20 cellular contexts compared by ENCODE assay signal in genomic region chr1:201653883-201654282, GRCh38.
DNase-seq lines count a peak whose midpoint lies in the region; ATAC-seq and TF ChIP-seq lines count a peak whose summit lies in the region.
"Had no signal": no experiment of that assay in that cellular context is flagged by ENCODE, and none has a peak within 500 bp of the region (broad histone marks: within the 10 kb centered on the region; RNA-seq: fewer than 3 reads in every experiment).

No MANE protein-coding gene starts in this region.

- no peak overlapping the region for H2BK5ac ChIP-seq in IMR-90 (ENCODE audit: low read depth, low read length, poor library complexity, severe bottlenecking)

- no peak for TF ChIP-seq CTCF in IMR-90 (conservative IDR thresholded peaks at IDR 0.05; ENCODE audit: low read depth, low read length)
- TF ChIP-seq CTCF in fibroblast of the aortic adventitia (IDR thresholded peaks at IDR 0.05; ENCODE audit: insufficient read depth, low read length), result no peak
- no peak for TF ChIP-seq CTCF in chondrocyte (IDR thresholded peaks at IDR 0.05)

- H3K23ac ChIP-seq in IMR-90 (ENCODE audit: low read depth, low read length), result peak overlapping the region; percentile 84

- no peak overlapping the region for H4K91ac ChIP-seq in IMR-90 (ENCODE audit: insufficient read depth, low read depth, low read length)

- no peak overlapping the region for H3K4me3 ChIP-seq in IMR-90 (ENCODE audit: insufficient read depth, low read depth, low read length)
- peak overlapping the region; percentile 6 for H3K4me3 ChIP-seq in fibroblast of the aortic adventitia (ENCODE audit: low read depth, low read length)

- CTCF ChIA-PET in IMR-90 (lab: Yijun Ruan, JAX), result no interaction called here

- no peak overlapping the region for H2BK120ac ChIP-seq in IMR-90 (ENCODE audit: low read depth, low read length)

- intact Hi-C loops in IMR-90 (cut with micrococcal nuclease), result no loop called here

- no peak overlapping the region for H2AFZ ChIP-seq in IMR-90 (replicated peaks; ENCODE audit: low read length, poor library complexity)

- peaks cover 26 to 95% of the 10 kb centered on the region in 2 experiments for H3K79me1 ChIP-seq in IMR-90 (ENCODE audit: low read depth in 1 of 2, low read length in 2 of 2)

- H4K8ac ChIP-seq in IMR-90 (ENCODE audit: low read depth in 2 of 2, low read length in 2 of 2), result peak overlapping the region in 1 of 2 experiments; percentile 12; a peak in 1 of 4 replicates

- WGBS in IMR-90 (ENCODE audit: extremely low coverage in 2 of 2, insufficient read length in 1 of 2), 2 experiments, result no CpG with 5 or more reads among the region's 2 CpGs

- no peak overlapping the region for H3K4me3 Mint-ChIP-seq in chondrocyte (ENCODE audit: unreplicated experiment)
- H3K4me3 Mint-ChIP-seq: CD4-positive, CD25-positive, alpha-beta regulatory T cell had no signal

- ATAC-seq in IMR-90 (ENCODE audit: low read depth), result no peak
- ATAC-seq: HCT116, Panc1 had no signal

- H3K27ac Mint-ChIP-seq in chondrocyte (ENCODE audit: unreplicated experiment), result no peak overlapping the region
- H3K27ac Mint-ChIP-seq: CD4-positive, CD25-positive, alpha-beta regulatory T cell had no signal

- no peak overlapping the region for H3K9ac ChIP-seq in IMR-90 (ENCODE audit: low read depth, low read length)

- peak overlapping the region; percentile 85 for H2AK5ac ChIP-seq in IMR-90 (ENCODE audit: low read depth, low read length)

- H2BK20ac ChIP-seq in IMR-90 (ENCODE audit: low read depth, low read length), result no peak overlapping the region

- no peak overlapping the region for H2AK9ac ChIP-seq in IMR-90 (replicated peaks; ENCODE audit: low read depth, low read length, poor library complexity)

- H3K4me1 Mint-ChIP-seq in chondrocyte (ENCODE audit: low read depth), result peaks cover 80% of the 10 kb centered on the region

- H3K4me1 ChIP-seq in IMR-90 (ENCODE audit: control insufficient read depth, insufficient read depth, low read length), result peaks cover 37% of the 10 kb centered on the region

- POLR2A ChIA-PET in IMR-90 (lab: Charles Lee; ENCODE audit: unreplicated experiment), result no interaction called here

- H3K9me3 Mint-ChIP-seq in chondrocyte (ENCODE audit: low read depth), result no peaks in the 10 kb centered on the region

- H3K36me3 ChIP-seq in IMR-90 (ENCODE audit: control insufficient read depth, insufficient read depth, low read length), result peaks cover 7% of the 10 kb centered on the region

- peaks cover 58% of the 10 kb centered on the region for H3K9me1 ChIP-seq in IMR-90 (ENCODE audit: insufficient read depth, low read length)

- H3K36me3 Mint-ChIP-seq in chondrocyte (ENCODE audit: low read depth), result peaks cover 6% of the 10 kb centered on the region
- H3K36me3 Mint-ChIP-seq: CD4-positive, CD25-positive, alpha-beta regulatory T cell had no signal

- BruUV-seq in IMR-90 (replicated peaks; lab: Mats Ljungman, UMichigan), result no TSS peak

- dilution Hi-C loops in IMR-90 (cut with HindIII; ENCODE audit: low sequenced_read_pairs, unreplicated experiment), result no loop called here

- H3K18ac ChIP-seq in IMR-90 (ENCODE audit: low read depth, low read length), result no peak overlapping the region

- H3K4me2 ChIP-seq in IMR-90 (ENCODE audit: low read depth, low read length), result no peak overlapping the region

- no peaks in the 10 kb centered on the region for H3K27me3 Mint-ChIP-seq in chondrocyte (ENCODE audit: low read depth)

- H3K27me3 ChIP-seq in IMR-90 (ENCODE audit: control insufficient read depth, insufficient read depth, low read length), result no peaks in the 10 kb centered on the region

- no peak for TF ChIP-seq RAD21 in IMR-90 (IDR thresholded peaks at IDR 0.05; ENCODE audit: low read length)

- TF ChIP-seq POLR2A in IMR-90 (IDR thresholded peaks at IDR 0.05; ENCODE audit: low read depth, low read length), result no peak

- no peak overlapping the region for H3K27ac ChIP-seq in IMR-90 (ENCODE audit: insufficient read depth, low read length)

- in situ Hi-C loops in IMR-90 (cut with MboI; ENCODE audit: low sequenced_read_pairs), result no loop called here

- no peaks in the 10 kb centered on the region for H3K9me3 ChIP-seq in IMR-90 (ENCODE audit: control insufficient read depth, insufficient read depth, low read length)
- H3K9me3 ChIP-seq: Caco-2 had no signal

- H4K20me1 ChIP-seq in IMR-90 (ENCODE audit: insufficient read depth, low read length), result peaks cover 99% of the 10 kb centered on the region

- H3K56ac ChIP-seq in IMR-90 (ENCODE audit: extremely low read depth, insufficient read depth, low read length), result no peak overlapping the region

- H4K5ac ChIP-seq in IMR-90 (ENCODE audit: low read depth, low read length), result no peak overlapping the region

- DNase-seq in Daoy (ENCODE audit: low read depth), result peak; percentile 17
- DNase-seq in IMR-90, result no peak
- no peak for DNase-seq in fibroblast of the aortic adventitia (ENCODE audit: low read depth)
- DNase-seq in renal cortical epithelial cell (ENCODE audit: low read depth), result peak; percentile 57
- DNase-seq in middle frontal gyrus (ENCODE audit: extremely low spot score, low spot score), result no peak
- DNase-seq in activated CD4-positive, alpha-beta T cell treated with anti-CD3 and anti-CD28 coated beads, Interleukin-2, amount 50 U/mL, for 4 hours, result no peak
- no peak for DNase-seq in SIG-M5 (lab: John Stamatoyannopoulos, UW)
- DNase-seq in chondrocyte (ENCODE audit: low spot score), result no peak
- DNase-seq: ACHN; AML-193; Caco-2; CD4-positive, CD25-positive, alpha-beta regulatory T cell; DMS153; NCI-H1092; NCI-H146; NCI-H2081; NCI-H774; SHP77 had no signal

- no peak overlapping the region for H2BK15ac ChIP-seq in IMR-90 (ENCODE audit: low read depth, low read length)

- 0 out of 2 replicates have a peak overlapping the region, but pooled peaks have one; percentile 2 for H3K4ac ChIP-seq in IMR-90 (ENCODE audit: low read depth, low read length)

- peak overlapping the region; percentile 40; the same call in 1 of the 2 replicates for H3K14ac ChIP-seq in IMR-90 (replicated peaks; ENCODE audit: low read depth, low read length)

TF ChIP-seq in IMR-90, 13 proteins besides CTCF, POLR2A, EP300 and RAD21:
- TF ChIP-seq ELK1 (IDR thresholded peaks at IDR 0.05; ENCODE audit: borderline replicate concordance, low read depth, low read length) (no peak), MXI1 (IDR thresholded peaks at IDR 0.05; ENCODE audit: borderline replicate concordance, low read depth, low read length) (no peak), MAFK (IDR thresholded peaks at IDR 0.05; ENCODE audit: low read depth, low read length) (no peak), CHD1 (IDR thresholded peaks at IDR 0.05; ENCODE audit: low read depth, low read length) (no peak), FOS (IDR thresholded peaks at IDR 0.05; ENCODE audit: low read depth, low read length) (no peak), CEBPB (IDR thresholded peaks at IDR 0.05; ENCODE audit: low read depth, low read length) (no peak), MAZ (IDR thresholded peaks at IDR 0.05; ENCODE audit: borderline replicate concordance, low read depth, low read length) (no peak), RCOR1 (IDR thresholded peaks at IDR 0.05; ENCODE audit: insufficient replicate concordance, low read length) (no peak), BHLHE40 (IDR thresholded peaks at IDR 0.05; ENCODE audit: low read depth, low read length) (no peak), SMC3 (IDR thresholded peaks at IDR 0.05; ENCODE audit: low read depth, low read length) (no peak), USF2 (IDR thresholded peaks at IDR 0.05; ENCODE audit: low read depth, low read length) (no peak), NFE2L2 (IDR thresholded peaks at IDR 0.05; ENCODE audit: low read depth, low read length) (no peak), RFX5 (IDR thresholded peaks at IDR 0.05; ENCODE audit: low read depth, low read length) (no peak)

Comparison
In these comparisons a context has a peak if more than half of its experiments do, and no peak if none do; other contexts are left out.
1. DNase-seq: peak in Daoy (single experiment) and renal cortical epithelial cell (single experiment); none in IMR-90 (single experiment), fibroblast of the aortic adventitia (single experiment), middle frontal gyrus (single experiment), activated CD4-positive, alpha-beta T cell treated with anti-CD3 and anti-CD28 coated beads, Interleukin-2, amount 50 U/mL, for 4 hours (0 of 2), SIG-M5 (single experiment) and chondrocyte (single experiment).